In the genomic region with DNA sequence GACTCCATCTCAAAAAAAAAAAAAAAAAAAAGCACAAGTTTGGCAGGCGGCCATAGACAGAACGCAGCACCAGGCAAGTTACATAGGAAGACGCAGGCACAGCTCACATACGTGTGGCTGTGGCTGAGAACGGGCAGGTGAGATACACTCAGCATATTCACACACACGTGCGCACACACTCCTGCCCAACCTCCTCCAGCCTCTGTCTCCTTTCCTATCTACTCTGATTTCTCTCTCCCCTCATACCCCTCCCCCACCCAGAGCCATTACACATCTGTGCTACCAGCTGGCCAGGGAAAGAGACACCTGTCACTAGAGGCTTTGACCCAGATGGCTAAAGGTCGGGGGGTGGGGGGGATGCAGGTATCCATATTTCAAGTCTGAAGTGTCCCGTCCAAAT, we compare ENCODE assay signal across 1 cellular context.
A peak's percentile ranks its signal among the peaks of the same experiment; 100 is the strongest.
TF ChIP-seq lines count a peak whose summit lies in the region.

No MANE protein-coding gene starts in this region.

TF ChIP-seq in K562, 482 proteins besides CTCF, POLR2A, EP300 and RAD21:
- TF ChIP-seq NFIC (IDR thresholded peaks at IDR 0.05) (peak; percentile 45), CBFA2T3 (IDR thresholded peaks at IDR 0.05) (peak; percentile 50), CBFA2T2 (conservative IDR thresholded peaks at IDR 0.05) (peak; percentile 46), ZEB2 (IDR thresholded peaks at IDR 0.05) (no peak), NR0B1 (IDR thresholded peaks at IDR 0.05; ENCODE audit: partially characterized antibody) (no peak)
